ENCODE assay signal across 1 cellular context in genomic region chr20:46683068-46683477, GRCh38.
A peak's percentile ranks its signal among the peaks of the same experiment; 100 is the strongest.
TF ChIP-seq lines count a peak whose summit lies in the region.

No MANE protein-coding gene starts in this region.

TF ChIP-seq in HepG2, 621 proteins besides CTCF, POLR2A, EP300 and RAD21:
- TF ChIP-seq REPIN1 (CRISPR knock-in tag; IDR thresholded peaks at IDR 0.05; ENCODE audit: borderline replicate concordance, low read depth) (no peak), ZNF710 (CRISPR knock-in tag; IDR thresholded peaks at IDR 0.05; ENCODE audit: borderline replicate concordance) (no peak), ATM (IDR thresholded peaks at IDR 0.05; ENCODE audit: borderline replicate concordance) (no peak), ZSCAN9 (CRISPR knock-in tag; IDR thresholded peaks at IDR 0.05; ENCODE audit: borderline replicate concordance) (no peak), ETS1 (CRISPR knock-in tag; IDR thresholded peaks at IDR 0.05) (0 out of 2 replicates have a peak, but pooled peaks have one; percentile 35)
